In the genomic region with DNA sequence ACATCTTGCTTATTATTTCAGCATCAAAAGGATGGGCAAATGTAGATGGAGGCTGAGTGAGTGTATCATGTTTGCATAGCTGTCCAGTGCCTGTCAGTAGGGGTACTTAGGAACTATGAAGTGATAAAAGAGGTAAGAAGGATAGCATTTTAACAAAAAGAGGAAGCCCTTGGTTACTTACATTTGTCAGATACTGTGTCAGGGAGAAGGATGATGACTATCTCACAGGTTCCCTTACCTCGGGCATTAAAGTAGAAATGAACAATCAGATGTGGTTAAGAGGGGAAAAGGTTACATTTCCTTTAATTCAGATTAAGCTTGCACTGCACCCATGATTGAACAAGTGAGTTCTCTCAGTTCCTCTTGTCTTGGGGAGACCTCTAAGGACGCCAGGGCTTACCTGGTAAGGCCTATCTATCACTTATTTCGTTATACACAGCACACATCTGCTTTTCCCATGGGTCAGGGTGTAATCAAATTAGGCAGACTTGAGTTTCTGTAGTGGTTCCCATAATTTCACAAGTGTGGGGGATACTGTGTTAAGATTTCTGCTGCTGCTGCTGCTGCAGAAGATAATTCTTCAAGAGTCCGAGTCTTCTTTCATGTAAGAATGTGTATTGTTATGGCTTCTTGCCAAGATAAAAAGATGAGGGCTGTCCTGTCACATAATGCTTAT, we compare ENCODE assay signal across 7 cellular contexts. TPM values are rescaled to one million over a fixed set of nuclear protein-coding genes. Genes with fewer than 3 reads are reported as not detected.
DNase-seq lines count a peak whose midpoint lies in the region; ATAC-seq and TF ChIP-seq lines count a peak whose summit lies in the region.

No MANE protein-coding gene starts in this region.

- TF ChIP-seq CTCF in HFF-Myc (IDR thresholded peaks at IDR 0.05; ENCODE audit: low read depth, low read length, missing control alignments) (no peak), NB4 (IDR thresholded peaks at IDR 0.05; ENCODE audit: low read depth, low read length) (no peak), brain (conservative IDR thresholded peaks at IDR 0.05) (no peak), neural crest cell (conservative IDR thresholded peaks at IDR 0.05) (no peak)

- peak; percentile 76 for ATAC-seq in GM18861 (IDR thresholded peaks at IDR 0.05; ENCODE audit: unreplicated experiment)

- peaks cover 0 to 7% (median 0%) of the 10 kb centered on the region in 5 experiments for H3K9me3 Mint-ChIP-seq in brain
- H3K9me3 Mint-ChIP-seq in neural crest cell = no peaks in the 10 kb centered on the region

- TF ChIP-seq POLR2A in NB4 (IDR thresholded peaks at IDR 0.05; ENCODE audit: extremely low read depth, insufficient read length) = no peak

- H3K27ac Mint-ChIP-seq in brain (peak overlapping the region in 2 of 5 experiments; percentile 73 to 79), neural crest cell (ENCODE audit: unreplicated experiment) (no peak overlapping the region)

- DNase-seq in HFF-Myc (ENCODE audit: extremely low read depth, low read depth) = no peak
- peak; percentile 78 for DNase-seq in NB4 (ENCODE audit: low read depth)
- no peak for DNase-seq in neural crest cell (ENCODE audit: low read depth, low spot score)
- no peak for DNase-seq in amygdala (lab: John Stamatoyannopoulos, UW)
- no peak for DNase-seq in globus pallidus (ENCODE audit: low spot score)

- H3K4me3 ChIP-seq in HFF-Myc (replicated peaks; ENCODE audit: low read depth, low read length) (peak overlapping the region; percentile 14), NB4 (ENCODE audit: low read depth, low read length) (peak overlapping the region; percentile 8)

- H3K4me1 Mint-ChIP-seq in brain (peaks cover 53% of the 10 kb centered on the region), neural crest cell (peaks cover 55% of the 10 kb centered on the region)

- H3K36me3 Mint-ChIP-seq in brain = peaks cover 54% of the 10 kb centered on the region
- H3K36me3 Mint-ChIP-seq in neural crest cell (ENCODE audit: low read depth) = peaks cover 14% of the 10 kb centered on the region

- H3K4me3 Mint-ChIP-seq in brain = peak overlapping the region in 4 of 5 experiments; percentile 52 to 82 (median 62)
- peak overlapping the region; percentile 70 for H3K4me3 Mint-ChIP-seq in neural crest cell

- H3K27me3 Mint-ChIP-seq in brain = peaks cover 9% of the 10 kb centered on the region
- H3K27me3 Mint-ChIP-seq in neural crest cell (ENCODE audit: low read depth) = peaks cover 35% of the 10 kb centered on the region

RNA-seq across cellular contexts. Expression of gene FOXO3, which starts 4.5 kb away (rescaled TPM):
- polyA plus RNA-seq in brain (ENCODE audit: insufficient read depth, low read depth, low replicate concordance) = 23.1 TPM
- 32.8 and 35.7 TPM in 2 replicates for total RNA-seq in neural crest cell
